ENCODE assay signal across 8 cellular contexts in genomic region chr2:86336350-86337234, GRCh38. TPM values are rescaled to one million over a fixed set of nuclear protein-coding genes. Genes with fewer than 3 reads are reported as not detected.
DNase-seq lines count a peak whose midpoint lies in the region; ATAC-seq lines count a peak whose summit lies in the region.

No MANE protein-coding gene starts in this region.

- no peak overlapping the region for H3K9ac ChIP-seq in iPS-20b (ENCODE audit: low read depth, low read length)

- peak; percentile 45 for DNase-seq in activated CD4-positive, alpha-beta T cell treated with anti-CD3 and anti-CD28 coated beads for 36 hours
- no peak for DNase-seq in activated CD4-positive, alpha-beta T cell treated with anti-CD3 and anti-CD28 coated beads for 1 hour
- DNase-seq in activated T-helper 2 cell treated with anti-CD3 and anti-CD28 coated beads, Interferon-gamma antibody, Interleukin-2, Interleukin-4, amounts not matched to agents 10 μg/mL and 5 μg/mL and 100 μg/mL, durations not matched to agents 14 hours and 24 hours and 36 hours (ENCODE audit: low spot score) = no peak
- DNase-seq in stimulated activated CD8-positive, alpha-beta memory T cell treated with anti-CD3 and anti-CD28 coated beads, Interleukin-4, amount 100 ng/mL, for 48 hours = peak; percentile 36
- DNase-seq in putamen (ENCODE audit: low spot score) (no peak), KG1 (lab: John Stamatoyannopoulos, UW) (no peak)

- no peak overlapping the region for H3K27ac ChIP-seq in iPS-20b (ENCODE audit: low read length)

- H3K9me3 Mint-ChIP-seq in activated CD4-positive, alpha-beta T cell treated with anti-CD3 and anti-CD28 coated beads for 36 hours (ENCODE audit: low read depth) = peaks cover 9% of the 10 kb centered on the region
- H3K9me3 Mint-ChIP-seq in activated T-helper 2 cell treated with anti-CD3 and anti-CD28 coated beads, Interferon-gamma antibody, Interleukin-2, Interleukin-4, amounts not matched to agents 10 μg/mL and 5 μg/mL and 100 μg/mL, durations not matched to agents 14 hours and 24 hours and 36 hours = peaks cover 10% of the 10 kb centered on the region

- H3K4me1 Mint-ChIP-seq in activated CD4-positive, alpha-beta T cell treated with anti-CD3 and anti-CD28 coated beads for 36 hours = peaks cover 14% of the 10 kb centered on the region
- H3K4me1 Mint-ChIP-seq in activated T-helper 2 cell treated with anti-CD3 and anti-CD28 coated beads, Interferon-gamma antibody, Interleukin-2, Interleukin-4, amounts not matched to agents 10 μg/mL and 5 μg/mL and 100 μg/mL, durations not matched to agents 14 hours and 24 hours and 36 hours (ENCODE audit: low read depth) = peaks cover 15% of the 10 kb centered on the region

- ATAC-seq in activated CD4-positive, alpha-beta T cell treated with anti-CD3 and anti-CD28 coated beads for 36 hours = peak; percentile 28
- ATAC-seq in HG03097 (IDR thresholded peaks at IDR 0.05; ENCODE audit: low FRiP score, unreplicated experiment) = no peak

- peaks cover 55% of the 10 kb centered on the region for H3K27me3 Mint-ChIP-seq in activated CD4-positive, alpha-beta T cell treated with anti-CD3 and anti-CD28 coated beads for 36 hours
- H3K27me3 Mint-ChIP-seq in activated T-helper 2 cell treated with anti-CD3 and anti-CD28 coated beads, Interferon-gamma antibody, Interleukin-2, Interleukin-4, amounts not matched to agents 10 μg/mL and 5 μg/mL and 100 μg/mL, durations not matched to agents 14 hours and 24 hours and 36 hours (ENCODE audit: low read depth) = peaks cover 66% of the 10 kb centered on the region

- intact Hi-C loops in activated CD4-positive, alpha-beta T cell treated with anti-CD3 and anti-CD28 coated beads for 36 hours (cut with DNase I, micrococcal nuclease) = loop anchor here in 1 of 2 experiments (1.0 kb wide), 1 partner anchor 115 kb away; no protein-coding TSS in a partner anchor
- intact Hi-C loops in activated T-helper 2 cell treated with anti-CD3 and anti-CD28 coated beads, Interferon-gamma antibody, Interleukin-2, Interleukin-4, amounts not matched to agents 10 μg/mL and 5 μg/mL and 100 μg/mL, durations not matched to agents 14 hours and 24 hours and 36 hours (cut with micrococcal nuclease) = loop anchor here (5.0 kb wide), 1 partner anchor 451 kb away; no protein-coding TSS in a partner anchor

- no peak overlapping the region for H3K27ac Mint-ChIP-seq in activated CD4-positive, alpha-beta T cell treated with anti-CD3 and anti-CD28 coated beads for 36 hours
- H3K27ac Mint-ChIP-seq in activated T-helper 2 cell treated with anti-CD3 and anti-CD28 coated beads, Interferon-gamma antibody, Interleukin-2, Interleukin-4, amounts not matched to agents 10 μg/mL and 5 μg/mL and 100 μg/mL, durations not matched to agents 14 hours and 24 hours and 36 hours = no peak overlapping the region

- POLR2A ChIA-PET in activated CD4-positive, alpha-beta T cell treated with anti-CD3 and anti-CD28 coated beads for 36 hours (lab: Charles Lee) = interaction anchor here (0.5 to 0.6 kb wide), 2 partner anchors 140 to 1679 kb away, joined by 3 to 4 read pairs; no protein-coding TSS in a partner anchor

- CTCF ChIA-PET in activated CD4-positive, alpha-beta T cell treated with anti-CD3 and anti-CD28 coated beads for 36 hours (lab: Charles Lee) = interaction anchor here (0.7 to 1.1 kb wide), 3 partner anchors 115 to 538 kb away, joined by 3 read pairs; no protein-coding TSS in a partner anchor

- H3K36me3 Mint-ChIP-seq in activated CD4-positive, alpha-beta T cell treated with anti-CD3 and anti-CD28 coated beads for 36 hours (ENCODE audit: low read depth) = peaks cover 8% of the 10 kb centered on the region
- H3K36me3 Mint-ChIP-seq in activated T-helper 2 cell treated with anti-CD3 and anti-CD28 coated beads, Interferon-gamma antibody, Interleukin-2, Interleukin-4, amounts not matched to agents 10 μg/mL and 5 μg/mL and 100 μg/mL, durations not matched to agents 14 hours and 24 hours and 36 hours (ENCODE audit: low read depth) = peaks cover 5% of the 10 kb centered on the region

- peak overlapping the region; percentile 73 for H3K4me3 ChIP-seq in iPS-20b (ENCODE audit: low read length)

- peaks cover 83% of the 10 kb centered on the region for H3K27me3 ChIP-seq in iPS-20b (ENCODE audit: insufficient read depth, low read length)

- H3K4me1 ChIP-seq in iPS-20b (ENCODE audit: insufficient read depth, low read length) = no peaks in the 10 kb centered on the region; the same call in 1 of the 2 replicates

- peak overlapping the region; percentile 72 for H3K4me3 Mint-ChIP-seq in activated CD4-positive, alpha-beta T cell treated with anti-CD3 and anti-CD28 coated beads for 36 hours
- H3K4me3 Mint-ChIP-seq in activated T-helper 2 cell treated with anti-CD3 and anti-CD28 coated beads, Interferon-gamma antibody, Interleukin-2, Interleukin-4, amounts not matched to agents 10 μg/mL and 5 μg/mL and 100 μg/mL, durations not matched to agents 14 hours and 24 hours and 36 hours (ENCODE audit: low read depth) = peak overlapping the region; percentile 79

- H3K36me3 ChIP-seq in iPS-20b (ENCODE audit: insufficient read depth, low read depth, low read length) = no peaks in the 10 kb centered on the region

- H3K9me3 ChIP-seq in iPS-20b (ENCODE audit: insufficient read depth, low read depth, low read length) = no peaks in the 10 kb centered on the region

RNA-seq across cellular contexts. Expression of gene REEP1, which starts 0.8 kb away (rescaled TPM):
- total RNA-seq in activated CD4-positive, alpha-beta T cell treated with anti-CD3 and anti-CD28 coated beads for 36 hours = under 1 TPM; 0.19 to 0.30 TPM
- 0.62 and 0.71 TPM in 2 replicates for total RNA-seq in activated T-helper 2 cell treated with anti-CD3 and anti-CD28 coated beads, Interferon-gamma antibody, Interleukin-2, Interleukin-4, amounts not matched to agents 10 μg/mL and 5 μg/mL and 100 μg/mL, durations not matched to agents 14 hours and 24 hours and 36 hours

Comparison
In these comparisons a context has a peak if more than half of its experiments do, and no peak if none do; other contexts are left out.
1. DNase-seq: peak in activated CD4-positive, alpha-beta T cell treated with anti-CD3 and anti-CD28 coated beads for 36 hours (single experiment) and stimulated activated CD8-positive, alpha-beta memory T cell treated with anti-CD3 and anti-CD28 coated beads, Interleukin-4, amount 100 ng/mL, for 48 hours (single experiment); none in activated CD4-positive, alpha-beta T cell treated with anti-CD3 and anti-CD28 coated beads for 1 hour (single experiment), activated T-helper 2 cell treated with anti-CD3 and anti-CD28 coated beads, Interferon-gamma antibody, Interleukin-2, Interleukin-4, amounts not matched to agents 10 μg/mL and 5 μg/mL and 100 μg/mL, durations not matched to agents 14 hours and 24 hours and 36 hours (single experiment), putamen (single experiment) and KG1 (single experiment).